In the genomic region with DNA sequence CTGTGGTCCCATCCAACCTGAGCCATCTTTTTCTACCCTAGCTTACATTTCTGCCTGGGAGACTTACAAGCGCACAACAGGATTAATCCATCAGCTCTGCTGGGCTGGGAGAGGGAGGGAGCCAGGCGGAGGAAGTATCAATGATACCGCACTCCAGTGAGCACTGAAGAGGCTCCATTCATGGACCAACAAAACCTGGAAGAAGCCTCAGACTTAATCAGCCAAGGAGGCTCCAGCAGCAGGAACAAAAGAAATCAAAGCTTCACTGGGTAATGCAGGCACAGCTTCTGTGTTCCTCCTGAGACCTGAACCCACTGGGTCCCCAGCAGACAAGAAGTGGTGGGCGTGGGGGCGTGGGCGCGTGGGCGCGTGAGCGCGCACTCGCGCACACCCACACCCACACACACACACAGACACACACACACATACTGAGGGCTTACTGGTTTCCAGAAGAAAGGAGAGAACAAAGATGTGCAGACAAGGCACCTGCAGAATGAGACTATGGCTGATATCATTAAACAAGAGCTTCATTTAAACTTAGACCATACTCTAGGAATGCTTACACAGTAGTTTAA, we compare ENCODE assay signal across 26 cellular contexts.
DNase-seq lines count a peak whose midpoint lies in the region; ATAC-seq and TF ChIP-seq lines count a peak whose summit lies in the region.
"Had no signal": no experiment of that assay in that cellular context is flagged by ENCODE, and none has a peak within 500 bp of the region (broad histone marks: within the 10 kb centered on the region; RNA-seq: fewer than 3 reads in every experiment).

No MANE protein-coding gene starts in this region.

- peaks cover 5% of the 10 kb centered on the region for H3K4me1 Mint-ChIP-seq in activated T-cell treated with anti-CD3 and anti-CD28 coated beads, Interleukin-2, amount 50 U/mL, for 24 hours (ENCODE audit: low read depth)
- H3K4me1 Mint-ChIP-seq in CD14-positive monocyte = peaks cover 2% of the 10 kb centered on the region
- H3K4me1 Mint-ChIP-seq: B cell; CD8-positive, alpha-beta memory T cell had no signal

- H3K4me3 Mint-ChIP-seq in activated T-cell treated with anti-CD3 and anti-CD28 coated beads, Interleukin-2, amount 50 U/mL, for 24 hours = no peak overlapping the region
- H3K4me3 Mint-ChIP-seq in CD14-positive monocyte = no peak overlapping the region
- H3K4me3 Mint-ChIP-seq: activated CD4-positive, alpha-beta T cell treated with anti-CD3 and anti-CD28 coated beads for 36 hours; activated CD8-positive, alpha-beta T cell treated with anti-CD3 and anti-CD28 coated beads, Interleukin-2, amount 10 ng/mL, durations not matched to agents 7 days and 5 days; activated naive CD8-positive, alpha-beta T cell; B cell; CD8-positive, alpha-beta memory T cell; T-helper 1 cell treated with Interleukin-12 subunit alpha and Interleukin-12 subunit beta and Interleukin-4 antibody, amounts not matched to agents 30 μg/mL and 1 μg/mL, for 36 hours had no signal

- no peak for TF ChIP-seq CTCF in CD14-positive monocyte (IDR thresholded peaks at IDR 0.05)

- DNase-seq in activated T-cell treated with anti-CD3 and anti-CD28 coated beads for 4 hours (peak; percentile 11), NCI-H2196 (lab: John Stamatoyannopoulos, UW; ENCODE audit: unreplicated experiment) (peak; percentile 24), left kidney (ENCODE audit: low read depth, low spot score) (peak; percentile 21), COLO829 (ENCODE audit: low spot score) (no peak), CD14-positive monocyte (ENCODE audit: low spot score) (no peak), SW480 (ENCODE audit: low spot score) (no peak)
- no peak for DNase-seq in activated T-cell treated with anti-CD3 and anti-CD28 coated beads, Interleukin-2, amount 50 U/mL, for 24 hours
- DNase-seq: activated CD4-positive, alpha-beta T cell treated with anti-CD3 and anti-CD28 coated beads for 36 hours; activated CD8-positive, alpha-beta T cell treated with anti-CD3 and anti-CD28 coated beads, Interleukin-2, amount 10 ng/mL, durations not matched to agents 7 days and 5 days; activated effector memory CD4-positive, alpha-beta T cell treated with Interleukin-2 at 50 U/mL for 16 hours; anterior cingulate cortex; CD8-positive, alpha-beta memory T cell; cortex of kidney; DMS53; esophagus squamous epithelium; foreskin melanocyte; GF-D8; heart right ventricle; kidney glomerular epithelial cell; NCI-H1092 treated with DMSO at 0.1 percent for 48 hours; stimulated activated naive CD4-positive, alpha-beta T cell had no signal

- no peak for ATAC-seq in activated CD4-positive, CD25-positive, alpha-beta regulatory T cell treated with anti-CD3 and anti-CD28 coated beads, Interleukin-2, amount 50 U/mL, for 24 hours
- ATAC-seq: A549; activated CD4-positive, alpha-beta T cell treated with anti-CD3 and anti-CD28 coated beads for 36 hours; activated CD8-positive, alpha-beta T cell treated with anti-CD3 and anti-CD28 coated beads, Interleukin-2, amount 10 ng/mL, durations not matched to agents 7 days and 5 days; heart right ventricle had no signal

- H3K36me3 Mint-ChIP-seq in activated T-cell treated with anti-CD3 and anti-CD28 coated beads, Interleukin-2, amount 50 U/mL, for 24 hours (ENCODE audit: low read depth) = no peaks in the 10 kb centered on the region
- no peaks in the 10 kb centered on the region for H3K36me3 Mint-ChIP-seq in CD14-positive monocyte
- H3K36me3 Mint-ChIP-seq: CD8-positive, alpha-beta memory T cell had no signal

- no peak overlapping the region for H3K27ac Mint-ChIP-seq in activated T-cell treated with anti-CD3 and anti-CD28 coated beads, Interleukin-2, amount 50 U/mL, for 24 hours
- H3K27ac Mint-ChIP-seq in CD14-positive monocyte = no peak overlapping the region
- H3K27ac Mint-ChIP-seq: activated CD4-positive, alpha-beta T cell treated with anti-CD3 and anti-CD28 coated beads for 36 hours; activated CD8-positive, alpha-beta T cell treated with anti-CD3 and anti-CD28 coated beads, Interleukin-2, amount 10 ng/mL, durations not matched to agents 7 days and 5 days; activated naive CD8-positive, alpha-beta T cell; B cell; CD8-positive, alpha-beta memory T cell; T-helper 1 cell treated with Interleukin-12 subunit alpha and Interleukin-12 subunit beta and Interleukin-4 antibody, amounts not matched to agents 30 μg/mL and 1 μg/mL, for 36 hours had no signal

- H3K27me3 Mint-ChIP-seq in activated T-cell treated with anti-CD3 and anti-CD28 coated beads, Interleukin-2, amount 50 U/mL, for 24 hours = no peaks in the 10 kb centered on the region
- peaks cover 0 to 2% (median 1%) of the 10 kb centered on the region in 3 donors for H3K27me3 Mint-ChIP-seq in CD14-positive monocyte (ENCODE audit: low read depth in 3 of 3)
- H3K27me3 Mint-ChIP-seq: activated CD4-positive, alpha-beta T cell treated with anti-CD3 and anti-CD28 coated beads for 36 hours; activated naive CD8-positive, alpha-beta T cell; B cell had no signal

- intact Hi-C loops in CD14-positive monocyte (cut with micrococcal nuclease) = no loop called here

- H3K9me3 Mint-ChIP-seq in activated T-cell treated with anti-CD3 and anti-CD28 coated beads, Interleukin-2, amount 50 U/mL, for 24 hours = no peaks in the 10 kb centered on the region
- H3K9me3 Mint-ChIP-seq in CD14-positive monocyte = no peaks in the 10 kb centered on the region
- H3K9me3 Mint-ChIP-seq: CD8-positive, alpha-beta memory T cell; T-helper 1 cell treated with Interleukin-12 subunit alpha and Interleukin-12 subunit beta and Interleukin-4 antibody, amounts not matched to agents 30 μg/mL and 1 μg/mL, for 36 hours had no signal

Comparison
In these comparisons a context has a peak if more than half of its experiments do, and no peak if none do; other contexts are left out.
1. DNase-seq: peak in activated T-cell treated with anti-CD3 and anti-CD28 coated beads for 4 hours (single experiment), NCI-H2196 (single experiment) and left kidney (single experiment); none in activated T-cell treated with anti-CD3 and anti-CD28 coated beads, Interleukin-2, amount 50 U/mL, for 24 hours (single experiment), COLO829 (single experiment), CD14-positive monocyte (single experiment) and SW480 (single experiment).